11 cellular contexts compared by ENCODE assay signal in the genomic region with DNA sequence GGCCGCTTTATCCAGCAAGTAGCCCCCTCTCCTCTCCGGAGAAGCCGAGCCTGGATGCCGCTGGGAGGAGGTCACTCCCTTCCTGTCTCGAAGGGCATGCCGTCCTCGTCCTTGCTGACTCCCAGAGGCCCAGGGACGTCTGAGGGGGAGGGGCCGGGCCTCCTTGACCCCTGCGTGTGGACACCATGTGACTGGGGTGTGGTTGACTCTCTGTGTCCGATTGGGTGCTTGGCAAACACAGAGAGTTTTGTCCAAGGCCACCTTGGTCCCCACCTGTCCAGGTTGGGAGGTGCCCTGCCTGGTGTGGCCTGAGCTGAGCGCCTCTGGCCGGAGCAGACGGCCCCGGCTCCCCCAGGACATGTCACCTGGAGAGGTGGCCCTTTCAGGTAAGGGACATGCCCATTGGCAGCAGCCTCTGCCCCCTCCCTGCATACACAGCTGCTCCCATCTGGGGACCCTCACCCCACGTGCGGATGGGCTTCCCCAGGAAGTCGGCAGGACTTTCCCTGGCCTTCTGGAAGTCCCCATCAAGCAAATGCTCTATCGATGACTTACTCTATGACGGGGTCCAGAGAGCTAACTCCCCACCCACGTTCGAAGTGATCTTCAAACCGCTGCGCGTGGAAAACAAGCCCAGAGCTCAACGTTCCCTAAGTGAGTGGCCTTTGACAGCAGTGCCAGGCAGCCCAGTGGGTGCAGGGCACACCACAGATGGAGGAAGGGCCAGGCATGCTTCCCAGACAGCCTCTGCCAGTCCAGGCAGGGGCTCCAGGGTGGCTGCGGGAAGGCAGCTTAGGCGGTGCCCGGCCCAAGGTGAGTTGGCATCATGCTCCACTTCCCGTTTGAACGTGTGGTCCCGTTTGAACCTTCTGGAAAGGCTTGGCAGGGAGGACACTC. TPM values are rescaled to one million over a fixed set of nuclear protein-coding genes. Genes with fewer than 3 reads are reported as not detected.
DNase-seq lines count a peak whose midpoint lies in the region; ATAC-seq, FAIRE-seq and TF ChIP-seq lines count a peak whose summit lies in the region.
"Had no signal": no experiment of that assay in that cellular context is flagged by ENCODE, and none has a peak within 500 bp of the region (broad histone marks: within the 10 kb centered on the region; RNA-seq: fewer than 3 reads in every experiment).

SMIM38 (plus strand) TSS at position 634 of the 897 bp plus-strand sequence. CDS start 1,912 bp downstream, outside the sequence.

- H3K9me3 Mint-ChIP-seq in neural crest cell, result no peaks in the 10 kb centered on the region

- CTCF ChIA-PET in A549 (lab: Yijun Ruan, JAX) (interaction anchor here (1.1 to 4.2 kb wide), 5 partner anchors 10 to 54 kb away, joined by 3 to 21 read pairs (median 5); no protein-coding TSS in a partner anchor), K562 (lab: Yijun Ruan, JAX; ENCODE audit: low intra/inter-chr PET ratio) (no interaction called here)

- peaks cover 3% of the 10 kb centered on the region for H3K27me3 Mint-ChIP-seq in neural crest cell (ENCODE audit: low read depth)

- peak in 1 of 2 experiments; percentile 31; a peak in 1 of 6 replicates for ATAC-seq in A549
- no peak for ATAC-seq in GM18505 (IDR thresholded peaks at IDR 0.05; ENCODE audit: unreplicated experiment)
- peak; percentile 55 for ATAC-seq in K562
- no peak for ATAC-seq in HG03159 (IDR thresholded peaks at IDR 0.05; ENCODE audit: unreplicated experiment)

- H3K27me3 ChIP-seq in K562 (ENCODE audit: control insufficient read depth in 2 of 2, insufficient read depth in 2 of 2, low read length in 2 of 2), result peaks cover 4 to 57% of the 10 kb centered on the region in 2 experiments

- TF ChIP-seq RAD21 in A549 (conservative IDR thresholded peaks at IDR 0.05 in 1 of 2, IDR thresholded peaks at IDR 0.05 in 1 of 2), result no peak
- TF ChIP-seq RAD21 in K562 (CRISPR knock-in tag; conservative IDR thresholded peaks at IDR 0.05 in 1 of 2, IDR thresholded peaks at IDR 0.05 in 1 of 2), result no peak

- peak within 1 kb of the TSS; percentile 42; the same call in 2 of the 3 replicates for H3K4me2 ChIP-seq in A549
- H3K4me2 ChIP-seq in K562 (ENCODE audit: insufficient read depth, low read length), result peak within 1 kb of the TSS; percentile 68

- peak within 1 kb of the TSS; percentile 61 for H2AFZ ChIP-seq in K562 (ENCODE audit: low read depth, low read length)

- H3K4me3 Mint-ChIP-seq in neural crest cell, result peak within 1 kb of the TSS; percentile 78

- H3K79me2 ChIP-seq in K562 (ENCODE audit: control insufficient read depth, insufficient read depth, low read length), result no peaks in the 10 kb centered on the region; the same call in 2 of the 3 replicates

- no TSS peak for BruUV-seq in K562 (replicated peaks; lab: Mats Ljungman, UMichigan)

- no peak for TF ChIP-seq CTCF in A549 (IDR thresholded peaks at IDR 0.05)
- no peak for TF ChIP-seq CTCF in K562 (IDR thresholded peaks at IDR 0.05 in 2 of 3, conservative IDR thresholded peaks at IDR 0.05 in 1 of 3; ENCODE audit: insufficient read depth in 2 of 3, low read depth in 1 of 3, low read length in 3 of 3)
- TF ChIP-seq CTCF in neural crest cell (conservative IDR thresholded peaks at IDR 0.05), result no peak

- H3K36me3 Mint-ChIP-seq in neural crest cell (ENCODE audit: low read depth), result no peaks in the 10 kb centered on the region

- H3K27ac ChIP-seq in A549, result peak within 1 kb of the TSS in 1 of 2 experiments; percentile 55; a peak in 4 of 6 replicates
- peak within 1 kb of the TSS; percentile 66 for H3K27ac ChIP-seq in K562 (ENCODE audit: extremely low read depth, low read depth, low read length)

- intact Hi-C loops in K562 (cut with micrococcal nuclease), result no loop called here

- TF ChIP-seq EP300 in A549 (IDR thresholded peaks at IDR 0.05) (no peak), K562 (IDR thresholded peaks at IDR 0.05; ENCODE audit: low read length) (no peak)

- H3K9me1 ChIP-seq in K562 (ENCODE audit: control insufficient read depth, insufficient read depth, low read length), result peaks cover 4% of the 10 kb centered on the region

- no peaks in the 10 kb centered on the region for H3K36me3 ChIP-seq in K562 (ENCODE audit: control insufficient read depth, insufficient read depth, low read length)

- H3K4me1 Mint-ChIP-seq in neural crest cell, result peaks cover 71% of the 10 kb centered on the region

- H3K4me3 ChIP-seq in A549 (no peak within 1 kb of the TSS), K562 (peak within 1 kb of the TSS; percentile 11; the same call in 1 of the 2 replicates)

- TF ChIP-seq POLR2A in A549 (IDR thresholded peaks at IDR 0.05; ENCODE audit: low read length) (no peak), GM18505 (IDR thresholded peaks at IDR 0.05; ENCODE audit: borderline replicate concordance, extremely low read depth, insufficient read depth, insufficient read length) (peak; percentile 9), K562 (conservative IDR thresholded peaks at IDR 0.05) (no peak)

- H3K9me3 ChIP-seq in A549 (peaks cover 2% of the 10 kb centered on the region; the same call in 1 of the 3 replicates), K562 (replicated peaks; ENCODE audit: control insufficient read depth, insufficient read depth, low read depth, low read length) (no peaks in the 10 kb centered on the region)

- peaks cover 10% of the 10 kb centered on the region; the same call in 2 of the 3 replicates for H3K4me1 ChIP-seq in A549
- H3K4me1 ChIP-seq in K562 (replicated peaks in 1 of 2; ENCODE audit: control insufficient read depth in 2 of 2, insufficient read depth in 2 of 2, low read length in 2 of 2), result peaks cover 31 to 36% of the 10 kb centered on the region in 2 experiments; a peak in 4 of 5 replicates

- H3K9ac ChIP-seq in K562 (ENCODE audit: insufficient read depth in 1 of 2, low read depth in 2 of 2, low read length in 2 of 2), result peak within 1 kb of the TSS; percentile 55 to 56

- FAIRE-seq in A549 (lab: Jason Lieb, UNC) (no peak), K562 (lab: Jason Lieb, UNC) (peak; percentile 37)
- FAIRE-seq: GM18507, RCC 7860 had no signal

- peak within 1 kb of the TSS; percentile 99 for H3K27ac Mint-ChIP-seq in neural crest cell (ENCODE audit: unreplicated experiment)

- in situ Hi-C loops in K562 (cut with MboI), result no loop called here

- H4K20me1 ChIP-seq in K562 (replicated peaks; ENCODE audit: control insufficient read depth, insufficient read depth, low read length), result no peaks in the 10 kb centered on the region

- POLR2A ChIA-PET in A549 (lab: Yijun Ruan, JAX), result no interaction called here
- POLR2A ChIA-PET in K562 (lab: Yijun Ruan, JAX), result interaction anchor here (0.6 kb wide), 2 partner anchors 75 to 824 kb away, joined by 3 read pairs; no protein-coding TSS in a partner anchor

- 91% methylated on average over 21 of the region's 32 CpGs for WGBS in A549 (ENCODE audit: missing lambda C conversion rate)
- WGBS in K562 (ENCODE audit: insufficient coverage, low coverage, missing lambda C conversion rate), result 20% methylated on average over 32 of the region's 32 CpGs

- DNase-seq in A549 (ENCODE audit: low read depth in 1 of 2, low spot score in 1 of 2) (no peak), K562 (ENCODE audit: extremely low read depth in 1 of 4, low spot score in 3 of 4) (peak; percentile 45 to 65 (median 61)), neural crest cell (ENCODE audit: low read depth, low spot score) (no peak), GM19238 (ENCODE audit: insufficient read length, low spot score) (no peak), D341Med (ENCODE audit: low spot score) (no peak), NCI-H146 treated with DMSO at 0.1 percent for 48 hours (lab: John Stamatoyannopoulos, UW; ENCODE audit: unreplicated experiment) (no peak)
- DNase-seq: NCI-H146 had no signal

TF ChIP-seq in A549, 52 proteins besides CTCF, POLR2A, EP300 and RAD21:
- TF ChIP-seq GATA3 (IDR thresholded peaks at IDR 0.05; ENCODE audit: borderline replicate concordance) (no peak), NPAS2 (CRISPR knock-in tag; IDR thresholded peaks at IDR 0.05; ENCODE audit: borderline replicate concordance) (no peak), RFX5 (IDR thresholded peaks at IDR 0.05) (no peak), BHLHE40 (IDR thresholded peaks at IDR 0.05; ENCODE audit: low read depth, low read length) (no peak)

TF ChIP-seq in K562, 482 proteins besides CTCF, POLR2A, EP300 and RAD21 (continues in another document):
- TF ChIP-seq SP2 (IDR thresholded peaks at IDR 0.05; ENCODE audit: extremely low read depth, low read depth, low read length, poor library complexity, severe bottlenecking) (no peak), KDM1A (IDR thresholded peaks at IDR 0.05) (no peak), RAD51 (IDR thresholded peaks at IDR 0.05; ENCODE audit: borderline replicate concordance, low read depth) (peak; percentile 40; the same call in 1 of the 2 replicates), SRSF1 (IDR thresholded peaks at IDR 0.05; ENCODE audit: low read depth, low read length) (no peak), ESRRA (IDR thresholded peaks at IDR 0.05; ENCODE audit: borderline replicate concordance, low read depth) (peak; percentile 74; the same call in 1 of the 2 replicates), ZFPM2 (CRISPR knock-in tag; IDR thresholded peaks at IDR 0.05) (no peak)

RNA-seq across cellular contexts. Expression of gene SMIM38, which starts in this region (rescaled TPM):
- polyA plus RNA-seq in A549 (2011; rRNA removed), result 0.08 and 0.24 TPM in 2 replicates
- 0.01 TPM in 2 replicates for polyA plus RNA-seq in A549 (2012; cell fraction: cytosol; rRNA removed)
- polyA plus RNA-seq in A549 (2012; cell fraction: nucleus; rRNA removed), result 0.23 and 0.27 TPM in 2 replicates
- polyA plus RNA-seq in A549 (2017; fragmentation: RNase III; extraction: RNeasy Plus Mini Kit Qiagen cat#74134 plus additional on column Dnase treatment), result 0.05 to 0.08 TPM in 2 of 3 replicates, not detected in the other
- polyA minus RNA-seq in A549 (2011; rRNA and poly(A)+ RNA removed), result 0.15 and 0.21 TPM in 2 replicates
- 4.9 and 7.8 TPM in 2 replicates for total RNA-seq in K562 (2011; cell fraction: chromatin; rRNA removed; ENCODE audit: low replicate concordance)
- 5.0 and 7.9 TPM in 2 replicates for total RNA-seq in K562 (2011; cell fraction: nucleolus; rRNA removed)
- 4.7 and 5.7 TPM in 2 replicates for total RNA-seq in K562 (2011; cell fraction: nucleoplasm; rRNA removed)
- 0.33 and 1.2 TPM in 2 replicates for total RNA-seq in K562 (2014; rRNA removed)
- 0.06 and 0.15 TPM in 2 replicates for total RNA-seq in K562 (2014; rRNA removed; fragmentation: Illumina TruSeq; extraction: Trizol)
- total RNA-seq in K562 (2015; rRNA removed; fragmentation: Illumina TruSeq; extraction: Trizol), result 0.11 and 0.14 TPM in 2 replicates
- 0.27 and 0.38 TPM in 2 replicates for total RNA-seq in K562 (2021)
- 0.34 and 0.99 TPM in 2 replicates for polyA plus RNA-seq in K562 (2011; rRNA removed)
- 0.35 and 0.67 TPM in 2 replicates for polyA plus RNA-seq in K562 (2011; cell fraction: cytosol; rRNA removed)
- 1.3 and 4.0 TPM in 2 replicates for polyA plus RNA-seq in K562 (2011; cell fraction: nucleus; rRNA removed)
- 0.12 and 0.68 TPM in 2 replicates for polyA plus RNA-seq in K562 (2012)
- polyA plus RNA-seq in K562 (2014; fragmentation: Illumina TruSeq; extraction: Trizol), result 0.21 TPM in 2 replicates
- polyA plus RNA-seq in K562 (2014; fragmentation: Nextera tagmentation; extraction: Ambion mirVana), result not detected
- 0.07 and 0.36 TPM in 2 replicates for polyA plus RNA-seq in K562 (2014; rRNA removed)
- 0.24 and 1.5 TPM in 2 replicates for polyA minus RNA-seq in K562 (2011; rRNA and poly(A)+ RNA removed)
- 1.7 and 1.9 TPM in 2 replicates for polyA minus RNA-seq in K562 (2011; cell fraction: cytosol; rRNA and poly(A)+ RNA removed)
- polyA minus RNA-seq in K562 (2011; cell fraction: nucleus; rRNA and poly(A)+ RNA removed), result 1.1 and 1.3 TPM in 2 replicates
- 1.1 and 1.4 TPM in 2 replicates for total RNA-seq in neural crest cell

Comparison
In these comparisons a context has a peak if more than half of its experiments do, and no peak if none do; other contexts are left out.
1. DNase-seq: peak in K562 (4 of 4); none in A549 (0 of 2), neural crest cell (single experiment), GM19238 (single experiment), D341Med (single experiment) and NCI-H146 treated with DMSO at 0.1 percent for 48 hours (single experiment).
2. Of the 35 proteins assayed by ChIP-seq in both K562 and A549: peak only in K562: ESRRA and USF2; only in A549: none; in both: none; in neither: 32; mixed calls (peak in some experiments, not most) for 1.